ENCODE assay signal across 10 cellular contexts in genomic region chr10:25026463-25026862, GRCh38. TPM values are rescaled to one million over a fixed set of nuclear protein-coding genes. Genes with fewer than 3 reads are reported as not detected.
DNase-seq lines count a peak whose midpoint lies in the region; TF ChIP-seq lines count a peak whose summit lies in the region.
"Had no signal": no experiment of that assay in that cellular context is flagged by ENCODE, and none has a peak within 500 bp of the region (broad histone marks: within the 10 kb centered on the region; RNA-seq: fewer than 3 reads in every experiment).

No MANE protein-coding gene starts in this region.

- POLR2A ChIA-PET in RWPE1 (lab: Yijun Ruan, JAX; ENCODE audit: low non-redundant PET) = no interaction called here

- no peak overlapping the region for H3K27ac ChIP-seq in RWPE1

- DNase-seq in DMS53 (lab: John Stamatoyannopoulos, UW) (peak; percentile 36), DMS53 treated with DMSO at 0.1 percent for 48 hours (lab: John Stamatoyannopoulos, UW; ENCODE audit: unreplicated experiment) (no peak), RWPE1 (ENCODE audit: low spot score) (peak; percentile 32), fibroblast of mammary gland (ENCODE audit: low read depth) (peak; percentile 31), pons (ENCODE audit: low spot score) (peak; percentile 86), NCI-H524 treated with DMSO at 0.1 percent for 48 hours (lab: John Stamatoyannopoulos, UW) (no peak), occipital lobe (lab: John Stamatoyannopoulos, UW) (no peak), 8988T (no peak)
- DNase-seq: activated CD4-positive, CD25-positive, alpha-beta regulatory T cell; MV-4-11 had no signal

- TF ChIP-seq CTCF in RWPE1 (conservative IDR thresholded peaks at IDR 0.05; ENCODE audit: low read depth) (peak; percentile 61; the same call in 1 of the 2 replicates), fibroblast of mammary gland (conservative IDR thresholded peaks at IDR 0.05; ENCODE audit: control insufficient read depth, insufficient read depth, low read depth, low read length) (no peak)

- no peak overlapping the region for H3K4me3 ChIP-seq in fibroblast of mammary gland (ENCODE audit: control insufficient read depth, low read depth, low read length)

- CTCF ChIA-PET in RWPE1 (lab: Yijun Ruan, JAX) = interaction anchor here (0.6 kb wide), 1 partner anchor 1814 kb away, joined by 3 read pairs; no protein-coding TSS in a partner anchor

RNA-seq across cellular contexts. Expression of gene THNSL1, which starts 10.1 kb away (rescaled TPM):
- 17.9 TPM for total RNA-seq in occipital lobe

RNA-seq across cellular contexts. Expression of gene ENKUR, which starts 10.5 kb away (rescaled TPM):
- 5.0 TPM for total RNA-seq in occipital lobe

Comparison
In these comparisons a context has a peak if more than half of its experiments do, and no peak if none do; other contexts are left out.
1. DNase-seq: peak in DMS53 (single experiment), RWPE1 (single experiment), fibroblast of mammary gland (single experiment) and pons (single experiment); none in DMS53 treated with DMSO at 0.1 percent for 48 hours (single experiment), NCI-H524 treated with DMSO at 0.1 percent for 48 hours (single experiment), occipital lobe (single experiment) and 8988T (single experiment).